ENCODE assay signal across 9 cellular contexts in the genomic region with DNA sequence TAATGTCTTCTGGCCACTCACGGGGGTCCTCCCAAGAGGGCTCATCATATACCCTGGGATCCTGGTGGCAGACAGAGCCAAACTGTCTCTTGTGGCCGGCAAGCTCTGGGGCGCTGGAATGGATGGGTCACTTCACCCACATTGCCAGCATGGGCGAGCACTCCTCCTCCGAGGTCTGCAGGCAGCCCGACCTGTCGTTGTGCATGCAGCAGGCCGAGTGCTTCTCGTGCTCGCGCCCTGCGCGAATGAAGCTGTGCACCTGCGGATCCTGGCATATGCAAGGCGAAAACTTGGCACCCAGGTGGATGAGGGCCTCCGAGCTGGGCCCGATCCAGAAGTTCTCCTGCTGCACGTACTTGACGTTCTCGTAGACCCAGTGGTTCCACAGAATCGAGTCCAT.
"Had no signal": no experiment of that assay in that cellular context is flagged by ENCODE, and none has a peak within 500 bp of the region (broad histone marks: within the 10 kb centered on the region; RNA-seq: fewer than 3 reads in every experiment).

No MANE protein-coding gene starts in this region.

- H3K4me1 ChIP-seq: HAP-1 had no signal

- FAIRE-seq: H54 had no signal

- H3K36me3 ChIP-seq: HAP-1 had no signal

- H3K9me3 ChIP-seq: HAP-1 had no signal

- H3K27ac ChIP-seq: GM23248 had no signal

- H3K4me3 ChIP-seq: GM23248, GM23338, HAP-1 had no signal

- H2AFZ ChIP-seq: GM23248, GM23338 had no signal

- H3K9ac ChIP-seq: GM23248 had no signal

- DNase-seq: GM23248, GOT3, H7, H9, HCEC 1CT, HFFc6 had no signal
